ENCODE assay signal across 1 cellular context in genomic region chr16:10806698-10807097, GRCh38.
TF ChIP-seq lines count a peak whose summit lies in the region.

No MANE protein-coding gene starts in this region.

TF ChIP-seq in GM12878, 131 proteins besides CTCF, POLR2A, EP300 and RAD21 (continued from another document and continues in another):
- TF ChIP-seq, protein P1, sequence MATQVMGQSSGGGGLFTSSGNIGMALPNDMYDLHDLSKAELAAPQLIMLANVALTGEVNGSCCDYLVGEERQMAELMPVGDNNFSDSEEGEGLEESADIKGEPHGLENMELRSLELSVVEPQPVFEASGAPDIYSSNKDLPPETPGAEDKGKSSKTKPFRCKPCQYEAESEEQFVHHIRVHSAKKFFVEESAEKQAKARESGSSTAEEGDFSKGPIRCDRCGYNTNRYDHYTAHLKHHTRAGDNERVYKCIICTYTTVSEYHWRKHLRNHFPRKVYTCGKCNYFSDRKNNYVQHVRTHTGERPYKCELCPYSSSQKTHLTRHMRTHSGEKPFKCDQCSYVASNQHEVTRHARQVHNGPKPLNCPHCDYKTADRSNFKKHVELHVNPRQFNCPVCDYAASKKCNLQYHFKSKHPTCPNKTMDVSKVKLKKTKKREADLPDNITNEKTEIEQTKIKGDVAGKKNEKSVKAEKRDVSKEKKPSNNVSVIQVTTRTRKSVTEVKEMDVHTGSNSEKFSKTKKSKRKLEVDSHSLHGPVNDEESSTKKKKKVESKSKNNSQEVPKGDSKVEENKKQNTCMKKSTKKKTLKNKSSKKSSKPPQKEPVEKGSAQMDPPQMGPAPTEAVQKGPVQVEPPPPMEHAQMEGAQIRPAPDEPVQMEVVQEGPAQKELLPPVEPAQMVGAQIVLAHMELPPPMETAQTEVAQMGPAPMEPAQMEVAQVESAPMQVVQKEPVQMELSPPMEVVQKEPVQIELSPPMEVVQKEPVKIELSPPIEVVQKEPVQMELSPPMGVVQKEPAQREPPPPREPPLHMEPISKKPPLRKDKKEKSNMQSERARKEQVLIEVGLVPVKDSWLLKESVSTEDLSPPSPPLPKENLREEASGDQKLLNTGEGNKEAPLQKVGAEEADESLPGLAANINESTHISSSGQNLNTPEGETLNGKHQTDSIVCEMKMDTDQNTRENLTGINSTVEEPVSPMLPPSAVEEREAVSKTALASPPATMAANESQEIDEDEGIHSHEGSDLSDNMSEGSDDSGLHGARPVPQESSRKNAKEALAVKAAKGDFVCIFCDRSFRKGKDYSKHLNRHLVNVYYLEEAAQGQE (IDR thresholded peaks at IDR 0.05; ENCODE audit: low read depth, low read length): no peak
- TF ChIP-seq BMI1 (IDR thresholded peaks at IDR 0.05; ENCODE audit: borderline replicate concordance) (no peak), ESRRA (IDR thresholded peaks at IDR 0.05; ENCODE audit: low read length) (no peak), IRF3 (IDR thresholded peaks at IDR 0.05) (no peak), DPF2 (IDR thresholded peaks at IDR 0.05) (no peak), MTA2 (IDR thresholded peaks at IDR 0.05; ENCODE audit: low read depth) (peak; percentile 48; the same call in 1 of the 2 replicates), ZZZ3 (IDR thresholded peaks at IDR 0.05; ENCODE audit: control insufficient read depth, insufficient read length, low read depth) (no peak), ZNF274 (IDR thresholded peaks at IDR 0.05; ENCODE audit: insufficient read depth, insufficient read length) (no peak), NFYA (IDR thresholded peaks at IDR 0.05; ENCODE audit: borderline replicate concordance, low read depth, low read length) (no peak), BCL3 (IDR thresholded peaks at IDR 0.05; ENCODE audit: borderline replicate concordance, insufficient read depth, low read depth, low read length, poor library complexity, severe bottlenecking) (no peak), SUZ12 (IDR thresholded peaks at IDR 0.05; ENCODE audit: unreplicated experiment) (no peak), NKRF (conservative IDR thresholded peaks at IDR 0.05) (no peak), CBX3 (IDR thresholded peaks at IDR 0.05; ENCODE audit: borderline replicate concordance, low read depth) (no peak), USF2 (IDR thresholded peaks at IDR 0.05; ENCODE audit: borderline replicate concordance, low read depth, low read length) (no peak), SIX5 (IDR thresholded peaks at IDR 0.05; ENCODE audit: low read depth, low read length, severe bottlenecking) (no peak), PBX3 (IDR thresholded peaks at IDR 0.05; ENCODE audit: insufficient replicate concordance, low read depth, low read length) (no peak), HDAC6 (IDR thresholded peaks at IDR 0.05; ENCODE audit: unreplicated experiment) (no peak), RELA (IDR thresholded peaks at IDR 0.05; ENCODE audit: borderline replicate concordance, partially characterized antibody) (no peak), IKZF2 (IDR thresholded peaks at IDR 0.05) (peak; percentile 55 to 63; a peak in 3 of 4 replicates), GATAD2B (conservative IDR thresholded peaks at IDR 0.05; ENCODE audit: low read depth) (no peak), NFIC (IDR thresholded peaks at IDR 0.05; ENCODE audit: low read depth, low read length) (peak; percentile 67; the same call in 1 of the 2 replicates), WRNIP1 (IDR thresholded peaks at IDR 0.05; ENCODE audit: borderline replicate concordance, low read depth, low read length) (no peak), POLR2AphosphoS2 (IDR thresholded peaks at IDR 0.05; ENCODE audit: low read depth, low read length) (no peak), EED (IDR thresholded peaks at IDR 0.05; ENCODE audit: low read depth) (peak; percentile 38; the same call in 1 of the 2 replicates), CEBPZ (IDR thresholded peaks at IDR 0.05; ENCODE audit: low read depth, low read length) (no peak), PAX8 (IDR thresholded peaks at IDR 0.05) (no peak), HDGF (IDR thresholded peaks at IDR 0.05) (no peak), SMAD1 (IDR thresholded peaks at IDR 0.05; ENCODE audit: low read depth, partially characterized antibody) (no peak), YY1 (IDR thresholded peaks at IDR 0.05; ENCODE audit: low read depth, low read length) (no peak), SKIL (IDR thresholded peaks at IDR 0.05; ENCODE audit: low read depth, poor library complexity, severe bottlenecking) (no peak), SMAD5 (IDR thresholded peaks at IDR 0.05; ENCODE audit: low read depth) (no peak), BRCA1 (IDR thresholded peaks at IDR 0.05; ENCODE audit: low read depth, low read length) (no peak), TCF12 (IDR thresholded peaks at IDR 0.05; ENCODE audit: low read depth, low read length) (0 out of 2 replicates have a peak, but pooled peaks have one; percentile 45), RAD51 (IDR thresholded peaks at IDR 0.05) (no peak), ZNF217 (IDR thresholded peaks at IDR 0.05) (no peak), KAT2A (conservative IDR thresholded peaks at IDR 0.05; ENCODE audit: control insufficient read depth, low read depth, low read length) (no peak), MEF2B (IDR thresholded peaks at IDR 0.05; ENCODE audit: partially characterized antibody, poor library complexity, severe bottlenecking) (no peak)
- TF ChIP-seq, protein P2, sequence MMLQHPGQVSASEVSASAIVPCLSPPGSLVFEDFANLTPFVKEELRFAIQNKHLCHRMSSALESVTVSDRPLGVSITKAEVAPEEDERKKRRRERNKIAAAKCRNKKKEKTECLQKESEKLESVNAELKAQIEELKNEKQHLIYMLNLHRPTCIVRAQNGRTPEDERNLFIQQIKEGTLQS (IDR thresholded peaks at IDR 0.05; ENCODE audit: borderline replicate concordance, extremely low read depth, low read depth, low read length): no peak
- TF ChIP-seq, protein P3, sequence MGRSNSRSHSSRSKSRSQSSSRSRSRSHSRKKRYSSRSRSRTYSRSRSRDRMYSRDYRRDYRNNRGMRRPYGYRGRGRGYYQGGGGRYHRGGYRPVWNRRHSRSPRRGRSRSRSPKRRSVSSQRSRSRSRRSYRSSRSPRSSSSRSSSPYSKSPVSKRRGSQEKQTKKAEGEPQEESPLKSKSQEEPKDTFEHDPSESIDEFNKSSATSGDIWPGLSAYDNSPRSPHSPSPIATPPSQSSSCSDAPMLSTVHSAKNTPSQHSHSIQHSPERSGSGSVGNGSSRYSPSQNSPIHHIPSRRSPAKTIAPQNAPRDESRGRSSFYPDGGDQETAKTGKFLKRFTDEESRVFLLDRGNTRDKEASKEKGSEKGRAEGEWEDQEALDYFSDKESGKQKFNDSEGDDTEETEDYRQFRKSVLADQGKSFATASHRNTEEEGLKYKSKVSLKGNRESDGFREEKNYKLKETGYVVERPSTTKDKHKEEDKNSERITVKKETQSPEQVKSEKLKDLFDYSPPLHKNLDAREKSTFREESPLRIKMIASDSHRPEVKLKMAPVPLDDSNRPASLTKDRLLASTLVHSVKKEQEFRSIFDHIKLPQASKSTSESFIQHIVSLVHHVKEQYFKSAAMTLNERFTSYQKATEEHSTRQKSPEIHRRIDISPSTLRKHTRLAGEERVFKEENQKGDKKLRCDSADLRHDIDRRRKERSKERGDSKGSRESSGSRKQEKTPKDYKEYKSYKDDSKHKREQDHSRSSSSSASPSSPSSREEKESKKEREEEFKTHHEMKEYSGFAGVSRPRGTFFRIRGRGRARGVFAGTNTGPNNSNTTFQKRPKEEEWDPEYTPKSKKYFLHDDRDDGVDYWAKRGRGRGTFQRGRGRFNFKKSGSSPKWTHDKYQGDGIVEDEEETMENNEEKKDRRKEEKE (IDR thresholded peaks at IDR 0.05): no peak
- TF ChIP-seq, protein P4, sequence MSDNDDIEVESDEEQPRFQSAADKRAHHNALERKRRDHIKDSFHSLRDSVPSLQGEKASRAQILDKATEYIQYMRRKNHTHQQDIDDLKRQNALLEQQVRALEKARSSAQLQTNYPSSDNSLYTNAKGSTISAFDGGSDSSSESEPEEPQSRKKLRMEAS (IDR thresholded peaks at IDR 0.05; ENCODE audit: low read depth, low read length): no peak
